In the genomic region with DNA sequence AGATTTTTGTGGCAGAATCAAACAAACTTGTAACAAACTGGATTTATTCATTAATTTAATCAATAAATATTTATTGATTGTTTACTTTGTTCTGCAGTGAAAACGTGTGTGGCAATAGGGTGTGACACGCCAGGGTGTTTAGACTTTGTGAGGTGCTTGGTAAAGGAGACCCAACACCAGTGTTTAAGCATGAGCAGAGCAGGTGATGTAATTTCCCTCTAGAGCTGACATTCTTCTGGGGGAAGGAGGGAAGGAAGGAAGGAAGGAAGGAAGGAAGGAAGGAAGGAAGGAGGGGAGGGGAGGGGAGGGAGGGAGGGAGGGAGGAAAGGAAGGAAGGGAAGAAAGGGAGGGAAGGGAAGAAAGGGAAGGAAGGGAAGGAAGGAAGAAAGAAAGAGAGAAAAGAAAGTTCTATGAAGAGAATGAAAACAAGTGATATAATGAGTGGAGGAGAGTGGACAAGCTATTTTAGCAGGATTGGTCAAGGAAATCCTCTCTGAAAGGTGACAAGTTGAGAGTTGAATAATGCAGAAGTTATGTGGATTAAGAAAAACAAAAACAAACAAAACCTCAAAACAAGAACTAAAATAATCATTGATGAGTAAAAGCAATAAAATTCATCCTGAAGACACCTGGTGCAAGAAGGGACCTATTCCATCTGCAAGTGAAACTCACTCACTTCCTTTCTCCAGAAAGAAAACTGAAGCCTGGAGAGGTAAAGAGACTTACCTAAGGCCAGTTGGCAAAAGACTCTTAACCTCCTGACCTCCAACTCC, we compare ENCODE assay signal across 18 cellular contexts.
"Had no signal": no experiment of that assay in that cellular context is flagged by ENCODE, and none has a peak within 500 bp of the region (broad histone marks: within the 10 kb centered on the region; RNA-seq: fewer than 3 reads in every experiment).

No MANE protein-coding gene starts in this region.

- H3K27ac ChIP-seq: body of pancreas, pancreas, tibial nerve had no signal

- H3K4me3 ChIP-seq: body of pancreas, pancreas, tibial nerve had no signal

- FAIRE-seq: colon, frontal cortex, pancreas, urothelium cell line had no signal

- ATAC-seq: activated CD8-positive, alpha-beta T cell treated with anti-CD3 and anti-CD28 coated beads, Interleukin-2, amount 10 ng/mL, durations not matched to agents 7 days and 5 days; body of pancreas; naive thymus-derived CD8-positive, alpha-beta T cell; pancreas had no signal

- H3K9me3 ChIP-seq: body of pancreas, pancreas, tibial nerve had no signal

- H3K4me3 Mint-ChIP-seq: activated CD4-positive, alpha-beta T cell treated with anti-CD3 and anti-CD28 coated beads, Interleukin-2, amount 10 ng/mL, durations not matched to agents 24 days and 14 days; activated CD8-positive, alpha-beta T cell treated with anti-CD3 and anti-CD28 coated beads, Interleukin-2, amount 10 ng/mL, durations not matched to agents 7 days and 5 days; activated naive CD8-positive, alpha-beta T cell treated with anti-CD3 and anti-CD28 coated beads, Interleukin-2, amount 10 ng/mL, durations not matched to agents 7 days and 5 days; activated T-cell treated with anti-CD3 and anti-CD28 coated beads, Interleukin-2, amount 50 U/mL, for 24 hours; endodermal cell; naive thymus-derived CD8-positive, alpha-beta T cell; stimulated activated naive CD8-positive, alpha-beta T cell treated with anti-CD3 and anti-CD28 coated beads, Interleukin-15, Interleukin-2, amounts not matched to agents 100 ng/mL and 50 ng/mL, for 24 hours; T-helper 1 cell treated with Interleukin-12 subunit alpha and Interleukin-12 subunit beta and Interleukin-4 antibody, amounts not matched to agents 30 μg/mL and 1 μg/mL, for 36 hours had no signal

- DNase-seq: activated CD4-positive, alpha-beta T cell treated with anti-CD3 and anti-CD28 coated beads, Interleukin-2, amount 10 ng/mL, durations not matched to agents 24 days and 14 days; activated CD8-positive, alpha-beta T cell treated with anti-CD3 and anti-CD28 coated beads, Interleukin-2, amount 10 ng/mL, durations not matched to agents 7 days and 5 days; activated naive CD4-positive, alpha-beta T cell treated with Interleukin-2 at 50 U/mL for 16 hours; activated naive CD8-positive, alpha-beta T cell treated with anti-CD3 and anti-CD28 coated beads, Interleukin-2, amount 10 ng/mL, durations not matched to agents 7 days and 5 days; activated T-cell treated with anti-CD3 and anti-CD28 coated beads, Interleukin-2, amount 50 U/mL, for 24 hours; body of pancreas; central memory CD4-positive, alpha-beta T cell; endodermal cell; erythroblast; naive thymus-derived CD8-positive, alpha-beta T cell; pancreas had no signal

- H3K36me3 Mint-ChIP-seq: activated naive CD8-positive, alpha-beta T cell treated with anti-CD3 and anti-CD28 coated beads, Interleukin-2, amount 10 ng/mL, durations not matched to agents 7 days and 5 days had no signal

- H3K4me1 ChIP-seq: body of pancreas, pancreas, tibial nerve had no signal

- H3K27ac Mint-ChIP-seq: activated CD4-positive, alpha-beta T cell treated with anti-CD3 and anti-CD28 coated beads, Interleukin-2, amount 10 ng/mL, durations not matched to agents 24 days and 14 days; activated CD8-positive, alpha-beta T cell treated with anti-CD3 and anti-CD28 coated beads, Interleukin-2, amount 10 ng/mL, durations not matched to agents 7 days and 5 days; activated naive CD8-positive, alpha-beta T cell treated with anti-CD3 and anti-CD28 coated beads, Interleukin-2, amount 10 ng/mL, durations not matched to agents 7 days and 5 days; activated T-cell treated with anti-CD3 and anti-CD28 coated beads, Interleukin-2, amount 50 U/mL, for 24 hours; activated T-helper 2 cell treated with anti-CD3 and anti-CD28 coated beads, Interferon-gamma antibody, Interleukin-2, Interleukin-4, amounts not matched to agents 10 μg/mL and 5 μg/mL and 100 μg/mL, durations not matched to agents 14 hours and 24 hours and 36 hours; endodermal cell; stimulated activated naive CD8-positive, alpha-beta T cell treated with anti-CD3 and anti-CD28 coated beads, Interleukin-15, Interleukin-2, amounts not matched to agents 100 ng/mL and 50 ng/mL, for 24 hours; T-helper 1 cell treated with Interleukin-12 subunit alpha and Interleukin-12 subunit beta and Interleukin-4 antibody, amounts not matched to agents 30 μg/mL and 1 μg/mL, for 36 hours had no signal

- H3K9me3 Mint-ChIP-seq: activated CD4-positive, alpha-beta T cell treated with anti-CD3 and anti-CD28 coated beads, Interleukin-2, amount 10 ng/mL, durations not matched to agents 24 days and 14 days; activated T-cell treated with anti-CD3 and anti-CD28 coated beads, Interleukin-2, amount 50 U/mL, for 24 hours had no signal

- H3K27me3 Mint-ChIP-seq: activated CD4-positive, alpha-beta T cell treated with anti-CD3 and anti-CD28 coated beads, Interleukin-2, amount 10 ng/mL, durations not matched to agents 24 days and 14 days; activated naive CD8-positive, alpha-beta T cell treated with anti-CD3 and anti-CD28 coated beads, Interleukin-2, amount 10 ng/mL, durations not matched to agents 7 days and 5 days; activated T-cell treated with anti-CD3 and anti-CD28 coated beads, Interleukin-2, amount 50 U/mL, for 24 hours; naive thymus-derived CD8-positive, alpha-beta T cell; stimulated activated naive CD8-positive, alpha-beta T cell treated with anti-CD3 and anti-CD28 coated beads, Interleukin-15, Interleukin-2, amounts not matched to agents 100 ng/mL and 50 ng/mL, for 24 hours had no signal

- H3K36me3 ChIP-seq: pancreas, tibial nerve had no signal

- H3K27me3 ChIP-seq: body of pancreas, pancreas, tibial nerve had no signal
